9 cellular contexts compared by ENCODE assay signal in genomic region chr18:45967007-45967706, GRCh38.
A peak's percentile ranks its signal among the peaks of the same experiment; 100 is the strongest.
DNase-seq lines count a peak whose midpoint lies in the region; ATAC-seq and FAIRE-seq lines count a peak whose summit lies in the region.
"Had no signal": no experiment of that assay in that cellular context is flagged by ENCODE, and none has a peak within 500 bp of the region (broad histone marks: within the 10 kb centered on the region; RNA-seq: fewer than 3 reads in every experiment).

Gene EPG5, minus strand, starts transcription at chr18:45967329. Its CDS starts 90 bp downstream, at chr18:45967239.

- peak within 1 kb of the TSS; percentile 96 for H3K27ac Mint-ChIP-seq in central memory CD8-positive, alpha-beta T cell (ENCODE audit: low read depth)

- no peaks in the 10 kb centered on the region for H3K9me3 Mint-ChIP-seq in central memory CD8-positive, alpha-beta T cell

- ATAC-seq in GM19043 (IDR thresholded peaks at IDR 0.05; ENCODE audit: low read depth, unreplicated experiment) (peak; percentile 97), HG03354 (IDR thresholded peaks at IDR 0.05; ENCODE audit: poor library complexity, severe bottlenecking, unreplicated experiment) (peak; percentile 97)
- peak; percentile 84 for ATAC-seq in central memory CD8-positive, alpha-beta T cell (replicated peaks; ENCODE audit: extremely low read depth, poor library complexity, severe bottlenecking)

- peaks cover 17% of the 10 kb centered on the region for H3K36me3 Mint-ChIP-seq in central memory CD8-positive, alpha-beta T cell (ENCODE audit: insufficient read depth)

- H3K4me1 Mint-ChIP-seq in central memory CD8-positive, alpha-beta T cell = peaks cover 38% of the 10 kb centered on the region

- H3K4me3 Mint-ChIP-seq in central memory CD8-positive, alpha-beta T cell = peak within 1 kb of the TSS; percentile 98

- H3K27me3 Mint-ChIP-seq in central memory CD8-positive, alpha-beta T cell = no peaks in the 10 kb centered on the region

- peak; percentile 64 for FAIRE-seq in islet of Langerhans (lab: Jason Lieb, UNC)
- FAIRE-seq: colon had no signal

- DNase-seq in AG20443 (ENCODE audit: low spot score) (peak; percentile 95), NCI-H446 (lab: John Stamatoyannopoulos, UW) (peak; percentile 76 to 87)
- DNase-seq in activated CD4-positive, CD25-positive, alpha-beta regulatory T cell treated with anti-CD3 and anti-CD28 coated beads, Interleukin-2, amount 50 U/mL, for 16 hours (ENCODE audit: low read depth, low spot score) = peak; percentile 85
- peak; percentile 73 to 77 for DNase-seq in central memory CD8-positive, alpha-beta T cell (ENCODE audit: low spot score in 2 of 2)
- DNase-seq in stimulated activated CD4-positive, alpha-beta T cell treated with anti-CD3 and anti-CD28 coated beads, Interleukin-12 subunit alpha, Interleukin-12 subunit beta, amount 100 ng/mL, for 24 hours (ENCODE audit: low read depth in 2 of 2) = peak; percentile 83 to 91

Comparison
In these comparisons a context has a peak if more than half of its experiments do, and no peak if none do; other contexts are left out.
1. Peak in every context shown above with its lines: DNase-seq and ATAC-seq.